1 cellular context compared by ENCODE assay signal in the genomic region with DNA sequence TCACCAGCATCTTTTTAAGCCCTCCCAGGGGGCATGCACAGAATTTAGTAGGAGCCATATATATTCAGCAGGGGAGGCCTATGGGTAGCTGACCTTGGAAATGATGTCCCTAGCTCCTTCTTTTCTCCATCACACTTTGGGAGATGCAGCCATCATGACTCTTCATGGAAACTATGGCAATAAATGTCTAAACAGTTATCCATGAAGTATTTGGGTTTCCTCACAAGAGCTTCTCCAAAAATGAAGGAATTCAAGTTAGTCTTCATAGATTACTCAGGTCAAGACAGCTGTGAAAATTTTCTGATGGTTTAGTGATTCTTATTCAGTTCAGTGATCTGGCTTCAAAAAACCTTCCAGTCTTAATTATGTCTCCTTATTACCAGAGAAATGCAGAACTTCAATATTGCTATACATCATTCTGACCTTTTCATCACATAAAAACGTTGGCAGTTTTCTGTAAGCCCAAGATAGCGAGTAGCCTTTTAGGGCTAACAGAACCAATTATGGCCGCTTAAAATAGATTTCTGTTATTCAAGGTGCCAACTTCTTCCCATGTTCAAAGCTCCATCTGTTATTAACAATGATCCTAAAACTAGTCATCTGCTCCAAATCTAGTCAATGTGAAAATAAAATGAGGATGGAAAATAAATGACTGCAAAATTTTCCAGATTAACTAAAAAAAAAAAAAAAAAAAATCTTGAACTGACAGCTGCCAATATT.
TF ChIP-seq lines count a peak whose summit lies in the region.

No MANE protein-coding gene starts in this region.

TF ChIP-seq in IMR-90, 13 proteins besides CTCF, POLR2A, EP300 and RAD21 (continued from another document):
- TF ChIP-seq, protein P1, sequence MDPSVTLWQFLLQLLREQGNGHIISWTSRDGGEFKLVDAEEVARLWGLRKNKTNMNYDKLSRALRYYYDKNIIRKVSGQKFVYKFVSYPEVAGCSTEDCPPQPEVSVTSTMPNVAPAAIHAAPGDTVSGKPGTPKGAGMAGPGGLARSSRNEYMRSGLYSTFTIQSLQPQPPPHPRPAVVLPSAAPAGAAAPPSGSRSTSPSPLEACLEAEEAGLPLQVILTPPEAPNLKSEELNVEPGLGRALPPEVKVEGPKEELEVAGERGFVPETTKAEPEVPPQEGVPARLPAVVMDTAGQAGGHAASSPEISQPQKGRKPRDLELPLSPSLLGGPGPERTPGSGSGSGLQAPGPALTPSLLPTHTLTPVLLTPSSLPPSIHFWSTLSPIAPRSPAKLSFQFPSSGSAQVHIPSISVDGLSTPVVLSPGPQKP (IDR thresholded peaks at IDR 0.05; ENCODE audit: borderline replicate concordance, low read depth, low read length) = no peak
- TF ChIP-seq FOS (IDR thresholded peaks at IDR 0.05; ENCODE audit: low read depth, low read length) (no peak), MAZ (IDR thresholded peaks at IDR 0.05; ENCODE audit: borderline replicate concordance, low read depth, low read length) (no peak), RFX5 (IDR thresholded peaks at IDR 0.05; ENCODE audit: low read depth, low read length) (no peak), CHD1 (IDR thresholded peaks at IDR 0.05; ENCODE audit: low read depth, low read length) (no peak)
